ENCODE assay signal across 23 cellular contexts in the genomic region with DNA sequence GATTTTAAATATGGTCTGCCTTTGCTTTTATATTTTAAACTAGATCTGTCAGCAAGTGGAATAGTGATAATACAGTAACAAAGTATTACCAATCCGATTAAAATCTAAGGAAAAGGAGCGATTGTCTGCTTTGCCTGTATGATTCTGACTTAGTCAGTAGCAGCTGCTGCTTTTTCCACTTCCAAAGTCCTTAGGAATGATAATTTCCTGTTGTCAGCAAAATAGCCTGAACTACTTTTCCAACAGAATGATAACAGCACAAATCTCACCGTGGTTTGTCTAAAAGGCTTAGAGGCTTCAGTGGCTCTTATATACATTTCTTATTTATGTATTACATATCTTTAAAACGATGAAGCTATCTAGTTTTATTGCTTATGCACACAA.
"Had no signal": no experiment of that assay in that cellular context is flagged by ENCODE, and none has a peak within 500 bp of the region (broad histone marks: within the 10 kb centered on the region; RNA-seq: fewer than 3 reads in every experiment).

No MANE protein-coding gene starts in this region.

- DNase-seq: activated CD4-positive, alpha-beta T cell treated with anti-CD3 and anti-CD28 coated beads for 4 hours; activated CD4-positive, alpha-beta T cell treated with anti-CD3 and anti-CD28 coated beads, Interleukin-2, amount 50 U/mL, for 4 hours; activated naive CD4-positive, alpha-beta T cell; activated T-cell treated with anti-CD3 and anti-CD28 coated beads for 4 hours; activated T-cell treated with anti-CD3 and anti-CD28 coated beads, Interleukin-2, amount 50 U/mL, for 72 hours; cortex of kidney; erythroblast; left colon; lower lobe of right lung; mesenchymal stem cell; natural killer cell; occipital lobe; psoas muscle; stimulated activated CD4-positive, alpha-beta T cell treated with anti-CD3 and anti-CD28 coated beads, Interleukin-2, amount 100 ng/mL, for 48 hours; stimulated activated naive CD8-positive, alpha-beta T cell treated with anti-CD3 and anti-CD28 coated beads, Interleukin-15, Interleukin-2, amounts not matched to agents 100 U/mL and 50 U/mL, for 24 hours; uterus had no signal

- H3K27ac ChIP-seq: gastroesophageal sphincter, hepatocyte, lower lobe of right lung, neural progenitor cell, parathyroid adenoma, psoas muscle had no signal

- FAIRE-seq: endometrium, keratinocyte had no signal

- ATAC-seq: activated naive CD4-positive, alpha-beta T cell treated with anti-CD3 and anti-CD28 coated beads, Interleukin-2, amount 50 U/mL, for 72 hours; activated T-cell treated with anti-CD3 and anti-CD28 coated beads, Interleukin-2, amount 50 U/mL, for 72 hours; gastroesophageal sphincter; left colon; lower lobe of right lung; natural killer cell; psoas muscle; stimulated activated naive CD8-positive, alpha-beta T cell treated with anti-CD3 and anti-CD28 coated beads, Interleukin-15, Interleukin-2, amounts not matched to agents 100 U/mL and 50 U/mL, for 24 hours had no signal

- H3K4me3 ChIP-seq: gastroesophageal sphincter, hepatocyte, lower lobe of right lung, neural progenitor cell, psoas muscle, uterus had no signal

- H3K9me3 ChIP-seq: gastroesophageal sphincter, lower lobe of right lung, psoas muscle, uterus had no signal

- H3K36me3 ChIP-seq: lower lobe of right lung, uterus had no signal

- H3K27me3 ChIP-seq: gastroesophageal sphincter, hepatocyte, neural progenitor cell, uterus had no signal

- H3K4me1 ChIP-seq: gastroesophageal sphincter, lower lobe of right lung, neural progenitor cell, parathyroid adenoma, psoas muscle, uterus had no signal
